ENCODE assay signal across 8 cellular contexts in the genomic region with DNA sequence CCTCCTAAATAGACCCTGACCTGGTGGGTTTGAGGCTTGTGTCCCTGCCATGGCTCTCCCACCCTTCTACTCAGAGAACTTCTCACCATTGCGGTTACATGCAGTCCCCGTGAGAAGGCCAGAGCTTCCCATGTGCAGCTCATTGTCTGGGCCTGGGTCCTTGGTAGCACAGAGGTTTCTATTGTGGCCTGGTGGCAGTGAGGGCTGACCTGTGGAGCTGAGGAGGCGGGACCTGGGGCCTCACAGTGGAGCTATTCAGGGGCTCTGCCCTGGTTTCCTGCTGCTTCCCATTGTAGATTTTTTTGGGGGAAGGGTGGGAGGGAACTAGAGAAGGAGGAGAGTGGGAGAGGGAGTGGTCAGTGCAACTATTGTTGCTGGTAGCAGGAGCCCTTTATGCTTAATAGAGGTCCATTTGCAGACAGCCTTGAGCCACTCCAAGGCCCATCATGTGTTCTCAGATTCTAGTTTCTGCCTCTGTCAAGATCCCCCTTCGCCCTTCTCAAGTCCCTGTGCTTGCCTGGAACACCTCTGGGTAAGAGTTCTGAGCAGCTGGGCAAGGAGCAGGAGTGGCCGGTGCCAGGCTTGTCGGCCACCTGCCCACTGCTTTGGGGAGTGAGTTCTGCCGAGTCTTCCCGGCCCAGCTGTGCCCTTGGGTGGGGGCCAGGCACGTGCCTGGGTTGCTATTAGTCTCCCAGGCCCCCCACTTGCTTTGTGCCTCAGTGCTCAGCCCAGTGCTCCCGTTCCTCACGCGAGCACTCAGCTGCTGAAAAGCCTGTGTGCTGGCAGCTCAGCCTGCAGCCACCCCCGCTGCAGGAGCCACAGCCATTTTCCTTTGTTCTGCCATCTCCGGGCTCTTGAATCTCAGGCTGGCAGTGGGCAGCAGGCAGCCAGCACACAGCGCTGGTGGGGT. TPM values are rescaled to one million over a fixed set of nuclear protein-coding genes. Genes with fewer than 3 reads are reported as not detected.
A peak's percentile ranks its signal among the peaks of the same experiment; 100 is the strongest.
DNase-seq lines count a peak whose midpoint lies in the region; ATAC-seq and TF ChIP-seq lines count a peak whose summit lies in the region.

No MANE protein-coding gene starts in this region.

- H3K4me1 ChIP-seq in right lobe of liver (peaks cover 4 to 87% (median 36%) of the 10 kb centered on the region in 4 donors), Karpas-422 (ENCODE audit: low read length) (peaks cover 16% of the 10 kb centered on the region)

- no peak overlapping the region for H2AFZ ChIP-seq in Karpas-422 (ENCODE audit: low read length)

- TF ChIP-seq POLR2A in right lobe of liver (IDR thresholded peaks at IDR 0.05) = no peak

- no peaks in the 10 kb centered on the region for H4K20me1 ChIP-seq in Karpas-422 (ENCODE audit: insufficient read depth, low read depth, low read length)

- H3K4me3 ChIP-seq in right lobe of liver (no peak overlapping the region), Karpas-422 (ENCODE audit: low read length) (no peak overlapping the region)

- H3K36me3 ChIP-seq in right lobe of liver (peaks cover 0 to 3% (median 1%) of the 10 kb centered on the region in 4 donors), Karpas-422 (ENCODE audit: insufficient read depth, low read length) (no peaks in the 10 kb centered on the region)

- H3K9ac ChIP-seq in Karpas-422 (ENCODE audit: low read length) = no peak overlapping the region

- H3K27me3 ChIP-seq in right lobe of liver (no peaks in the 10 kb centered on the region), Karpas-422 (ENCODE audit: low read length) (no peaks in the 10 kb centered on the region)

- ATAC-seq in right lobe of liver (peak; percentile 6 to 19 (median 11)), HG02885 (IDR thresholded peaks at IDR 0.05; ENCODE audit: poor library complexity, unreplicated experiment) (no peak)

- no peaks in the 10 kb centered on the region for H3K9me3 ChIP-seq in right lobe of liver
- no peaks in the 10 kb centered on the region for H3K9me3 ChIP-seq in Karpas-422 (ENCODE audit: low read length)

- no peak for TF ChIP-seq CTCF in right lobe of liver (IDR thresholded peaks at IDR 0.05)

- WGBS in right lobe of liver (ENCODE audit: insufficient coverage, low coverage, low lambda C conversion rate, missing lambda C conversion rate) = 56% methylated on average over 7 of the region's 15 CpGs

- peak; percentile 49 for DNase-seq in DMS 273 treated with DMSO at 0.1 percent for 48 hours (lab: John Stamatoyannopoulos, UW)
- peak; percentile 62 for DNase-seq in NCI-H345 (lab: John Stamatoyannopoulos, UW)
- DNase-seq in caudate nucleus (lab: John Stamatoyannopoulos, UW) = peak in 45 of 61 donors; percentile 7 to 84 (median 49)
- DNase-seq in right lobe of liver = no peak
- DNase-seq in superior temporal gyrus (ENCODE audit: extremely low spot score) = peak; percentile 75
- no peak for DNase-seq in Karpas-422
- no peak for DNase-seq in DMS114 treated with DMSO at 0.1 percent for 48 hours (lab: John Stamatoyannopoulos, UW; ENCODE audit: unreplicated experiment)

- peak overlapping the region; percentile 95 for H3K27ac ChIP-seq in caudate nucleus (ENCODE audit: low read depth, low read length)
- H3K27ac ChIP-seq in right lobe of liver = peak overlapping the region; percentile 45 to 73 (median 49)
- H3K27ac ChIP-seq in Karpas-422 (ENCODE audit: low read length) = no peak overlapping the region

- no peaks in the 10 kb centered on the region for H3K79me2 ChIP-seq in Karpas-422 (ENCODE audit: low read length)

- no peaks in the 10 kb centered on the region for H3K9me2 ChIP-seq in Karpas-422 (replicated peaks; ENCODE audit: insufficient read depth, low read length)

- no peak overlapping the region for H3K4me2 ChIP-seq in Karpas-422 (ENCODE audit: low read depth, low read length, poor library complexity, severe bottlenecking)

- intact Hi-C loops in right lobe of liver (cut with DNase I) = no loop called here

RNA-seq across cellular contexts. Expression of gene TSPAN14, which starts 10.7 kb away (rescaled TPM):
- 10 to 100 TPM; 22.1 to 39.0 (median 28.4) TPM for total RNA-seq in right lobe of liver
- 3.4 TPM in 2 replicates for total RNA-seq in Karpas-422 (2014; rRNA removed; shearing (Covaris generic); ENCODE audit: low replicate concordance)

RNA-seq across cellular contexts. Expression of gene PRXL2A, which starts 56.5 kb away (rescaled TPM):
- 10 to 100 TPM; 41.3 to 89.8 (median 80.5) TPM for total RNA-seq in right lobe of liver
- 1.7 and 7.2 TPM in 2 replicates for total RNA-seq in Karpas-422 (2014; rRNA removed; shearing (Covaris generic); ENCODE audit: low replicate concordance)

Comparison
In these comparisons a context has a peak if more than half of its experiments do, and no peak if none do; other contexts are left out.
1. DNase-seq: peak in DMS 273 treated with DMSO at 0.1 percent for 48 hours (single experiment), NCI-H345 (single experiment), caudate nucleus (45 of 61) and superior temporal gyrus (single experiment); none in right lobe of liver (0 of 3), Karpas-422 (single experiment) and DMS114 treated with DMSO at 0.1 percent for 48 hours (single experiment).